9 cellular contexts compared by ENCODE assay signal in the genomic region with DNA sequence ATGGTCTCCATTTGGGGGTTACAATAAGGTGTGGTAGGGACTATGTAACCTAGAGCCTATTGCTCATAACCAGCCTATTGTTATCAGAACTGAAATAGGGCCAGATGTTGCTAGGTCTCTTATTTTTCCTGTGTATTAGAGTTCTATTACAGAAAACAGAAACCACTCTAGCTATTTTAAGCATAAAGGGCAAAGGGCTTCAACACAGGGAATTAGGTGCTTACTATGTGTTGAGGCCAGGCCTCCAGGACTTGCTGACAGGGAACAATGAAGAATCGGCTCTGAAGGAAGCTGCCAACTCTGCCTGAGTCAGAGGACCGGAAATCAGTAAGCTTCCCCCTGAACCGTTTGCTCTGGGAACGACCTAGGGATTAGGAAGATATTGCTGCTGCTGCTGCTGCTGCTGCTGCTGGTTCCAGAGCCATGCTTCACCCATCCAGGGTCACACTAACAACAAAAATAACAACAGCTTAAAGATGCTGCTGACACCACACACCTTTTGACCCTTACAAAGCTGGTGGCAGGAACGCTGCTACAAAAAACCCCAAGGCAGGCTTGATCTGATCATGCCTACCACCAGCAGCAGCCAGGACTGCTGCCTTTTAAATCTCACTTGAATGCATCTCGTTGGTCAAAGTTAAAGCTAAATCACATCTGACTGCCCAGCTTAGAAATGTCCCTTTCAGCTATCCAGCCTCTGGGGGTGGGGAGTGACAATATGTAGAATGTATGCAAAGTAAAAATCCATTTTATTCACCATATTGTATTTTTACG.
DNase-seq lines count a peak whose midpoint lies in the region; ATAC-seq and TF ChIP-seq lines count a peak whose summit lies in the region.
"Had no signal": no experiment of that assay in that cellular context is flagged by ENCODE, and none has a peak within 500 bp of the region (broad histone marks: within the 10 kb centered on the region; RNA-seq: fewer than 3 reads in every experiment).

No MANE protein-coding gene starts in this region.

- DNase-seq in HCEC 1CT (peak; percentile 98), ascending aorta (ENCODE audit: low spot score in 2 of 2) (peak in 1 of 2 donors; percentile 80), left cardiac atrium (peak; percentile 56), gastrocnemius medialis (no peak), hippocampal formation (lab: John Stamatoyannopoulos, UW) (no peak), SIG-M5 (lab: John Stamatoyannopoulos, UW) (no peak), COR-L47 (lab: John Stamatoyannopoulos, UW) (no peak)
- no peak for DNase-seq in stimulated activated CD4-positive, alpha-beta T cell treated with anti-CD3 and anti-CD28 coated beads, Interleukin-4, amount 100 ng/mL, for 24 hours

- ATAC-seq in left cardiac atrium (peak; percentile 89 to 98), gastrocnemius medialis (peak; percentile 62 to 63)
- ATAC-seq: HCT116 had no signal

- H3K4me3 ChIP-seq in ascending aorta (no peak overlapping the region), gastrocnemius medialis (no peak overlapping the region)

- H3K27ac ChIP-seq in ascending aorta: peak overlapping the region; percentile 19 to 63
- H3K27ac ChIP-seq in gastrocnemius medialis: peak overlapping the region in 3 of 4 donors; percentile 22 to 50 (median 45)

- intact Hi-C loops in ascending aorta (cut with DNase I): no loop called here
- intact Hi-C loops in left cardiac atrium (cut with DNase I): no loop called here
- intact Hi-C loops in gastrocnemius medialis (cut with DNase I; ENCODE audit: low total_unique reads): no loop called here

- H3K9me3 ChIP-seq in ascending aorta (peaks cover 0 to 7% of the 10 kb centered on the region in 2 donors), gastrocnemius medialis (no peaks in the 10 kb centered on the region)

- H3K4me1 ChIP-seq in ascending aorta (peaks cover 0 to 7% of the 10 kb centered on the region in 2 donors), gastrocnemius medialis (no peaks in the 10 kb centered on the region)

- no peaks in the 10 kb centered on the region for H3K27me3 ChIP-seq in ascending aorta
- no peaks in the 10 kb centered on the region for H3K27me3 ChIP-seq in gastrocnemius medialis

- in situ Hi-C loops in gastrocnemius medialis (cut with MboI; ENCODE audit: low sequenced_read_pairs in 4 of 4): no loop called here

- no peak for TF ChIP-seq CTCF in ascending aorta (IDR thresholded peaks at IDR 0.05)
- TF ChIP-seq CTCF in gastrocnemius medialis (IDR thresholded peaks at IDR 0.05 in 4 of 5, conservative IDR thresholded peaks at IDR 0.05 in 1 of 5): no peak

- no peak for TF ChIP-seq POLR2A in gastrocnemius medialis (IDR thresholded peaks at IDR 0.05)

- H3K36me3 ChIP-seq in ascending aorta (no peaks in the 10 kb centered on the region), gastrocnemius medialis (no peaks in the 10 kb centered on the region)

Comparison
In these comparisons a context has a peak if more than half of its experiments do, and no peak if none do; other contexts are left out.
1. DNase-seq: peak in HCEC 1CT (single experiment) and left cardiac atrium (single experiment); none in gastrocnemius medialis (0 of 2), stimulated activated CD4-positive, alpha-beta T cell treated with anti-CD3 and anti-CD28 coated beads, Interleukin-4, amount 100 ng/mL, for 24 hours (single experiment), hippocampal formation (0 of 2), SIG-M5 (single experiment) and COR-L47 (single experiment).